2 cellular contexts compared by ENCODE assay signal in genomic region chr10:114650266-114650665, GRCh38.
TF ChIP-seq lines count a peak whose summit lies in the region.

No MANE protein-coding gene starts in this region.

TF ChIP-seq in A549, 52 proteins besides CTCF, POLR2A, EP300 and RAD21 (continued from another document):
- no peak for TF ChIP-seq REST (IDR thresholded peaks at IDR 0.05)
- TF ChIP-seq FOXS1 (CRISPR knock-in tag; IDR thresholded peaks at IDR 0.05), result no peak
- no peak for TF ChIP-seq BHLHE40 (IDR thresholded peaks at IDR 0.05; ENCODE audit: low read depth, low read length)
- no peak for TF ChIP-seq HOXB5 (CRISPR knock-in tag; IDR thresholded peaks at IDR 0.05)
- no peak for TF ChIP-seq CHD4 (IDR thresholded peaks at IDR 0.05; ENCODE audit: borderline replicate concordance)
- TF ChIP-seq KDM5A (IDR thresholded peaks at IDR 0.05), result no peak
- no peak for TF ChIP-seq USF2 (IDR thresholded peaks at IDR 0.05)

TF ChIP-seq in IMR-90, 13 proteins besides CTCF, POLR2A, EP300 and RAD21 (continued from another document):
- TF ChIP-seq ELK1 (IDR thresholded peaks at IDR 0.05; ENCODE audit: borderline replicate concordance, low read depth, low read length), result no peak
- TF ChIP-seq RFX5 (IDR thresholded peaks at IDR 0.05; ENCODE audit: low read depth, low read length), result no peak
- no peak for TF ChIP-seq CEBPB (IDR thresholded peaks at IDR 0.05; ENCODE audit: low read depth, low read length)
- no peak for TF ChIP-seq MAFK (IDR thresholded peaks at IDR 0.05; ENCODE audit: low read depth, low read length)
- TF ChIP-seq SMC3 (IDR thresholded peaks at IDR 0.05; ENCODE audit: low read depth, low read length), result no peak
- no peak for TF ChIP-seq CHD1 (IDR thresholded peaks at IDR 0.05; ENCODE audit: low read depth, low read length)
TF ChIP-seq in IMR-90: peak in this region for 0.
